Comparison of ENCODE assay signal across 8 cellular contexts in genomic region chr11:353315-353857, GRCh38. TPM values are rescaled to one million over a fixed set of nuclear protein-coding genes. Genes with fewer than 3 reads are reported as not detected.
DNase-seq lines count a peak whose midpoint lies in the region; ATAC-seq and TF ChIP-seq lines count a peak whose summit lies in the region.

No MANE protein-coding gene starts in this region.

- peak overlapping the region; percentile 26 for H3K4me3 Mint-ChIP-seq in HFFc6
- H3K4me3 Mint-ChIP-seq in immature natural killer cell, result peak overlapping the region; percentile 47 to 62 (median 52)

- H3K4me3 ChIP-seq in astrocyte of the cerebellum (ENCODE audit: low read depth, low read length) (no peak overlapping the region), skin epidermis (no peak overlapping the region)

- peak; percentile 59 for DNase-seq in HFFc6
- DNase-seq in astrocyte of the cerebellum (ENCODE audit: low read depth), result peak; percentile 74
- DNase-seq in immature natural killer cell, result no peak
- no peak for DNase-seq in NCI-H2029 (lab: John Stamatoyannopoulos, UW)

- H3K9me3 Mint-ChIP-seq in HFFc6 (no peaks in the 10 kb centered on the region), immature natural killer cell (no peaks in the 10 kb centered on the region)

- ATAC-seq in HG03196 (IDR thresholded peaks at IDR 0.05; ENCODE audit: unreplicated experiment) (no peak), HG03460 (IDR thresholded peaks at IDR 0.05; ENCODE audit: unreplicated experiment) (no peak), GM18858 (IDR thresholded peaks at IDR 0.05; ENCODE audit: unreplicated experiment) (no peak)

- TF ChIP-seq CTCF in HFFc6 (IDR thresholded peaks at IDR 0.05) (no peak), astrocyte of the cerebellum (IDR thresholded peaks at IDR 0.05; ENCODE audit: low read depth, low read length, missing control alignments) (no peak)

- no peaks in the 10 kb centered on the region for H3K36me3 Mint-ChIP-seq in HFFc6 (ENCODE audit: low read depth)
- H3K36me3 Mint-ChIP-seq in immature natural killer cell, result no peaks in the 10 kb centered on the region

- H3K27ac Mint-ChIP-seq in HFFc6, result peak overlapping the region; percentile 85
- H3K27ac Mint-ChIP-seq in immature natural killer cell, result peak overlapping the region; percentile 79 to 96 (median 92)

- in situ Hi-C loops in astrocyte of the cerebellum (cut with HindIII; ENCODE audit: low sequenced_read_pairs), result no loop called here

- H3K4me1 Mint-ChIP-seq in HFFc6 (ENCODE audit: low read depth) (peaks cover 35% of the 10 kb centered on the region), immature natural killer cell (peaks cover 70 to 72% of the 10 kb centered on the region in 2 donors)

- H3K27me3 Mint-ChIP-seq in HFFc6 (ENCODE audit: insufficient read depth), result 0 out of 2 replicates have a peak, but pooled peaks cover 2% of the 10 kb centered on the region
- peaks cover 9 to 22% (median 12%) of the 10 kb centered on the region in 3 donors for H3K27me3 Mint-ChIP-seq in immature natural killer cell (ENCODE audit: low read depth in 3 of 3)

- H3K27ac ChIP-seq in skin epidermis, result peak overlapping the region in 19 of 21 experiments; percentile 17 to 100 (median 91)

RNA-seq across cellular contexts. Expression of gene B4GALNT4, which starts 15.9 kb away (rescaled TPM):
- total RNA-seq in HFFc6 (2021; fragmentation: NEBNext Ultra II Directional; extraction: Animal tissue kit (Norgen Biotek cat#: 25700)), result 10 to 100 TPM in 1 of 6 experiments, 1 to 10 TPM in 5; 6.4 to 12.1 (median 8.4) TPM
- under 1 TPM in 1 of 3 donors, not detected in 2; 0.53 TPM for polyA plus RNA-seq in immature natural killer cell

RNA-seq across cellular contexts. Expression of gene IFITM3, which starts 32.7 kb away (rescaled TPM):
- total RNA-seq in HFFc6 (2021; fragmentation: NEBNext Ultra II Directional; extraction: Animal tissue kit (Norgen Biotek cat#: 25700)), result 100 to 1,000 TPM; 399 to 531 (median 452) TPM
- 100 to 1,000 TPM; 138 to 675 (median 423) TPM for polyA plus RNA-seq in immature natural killer cell

RNA-seq across cellular contexts. Expression of gene IFITM1, which starts 39.5 kb away (rescaled TPM):
- total RNA-seq in HFFc6 (2021; fragmentation: NEBNext Ultra II Directional; extraction: Animal tissue kit (Norgen Biotek cat#: 25700)), result 10 to 100 TPM; 23.5 to 36.1 (median 30.0) TPM
- polyA plus RNA-seq in immature natural killer cell, result 1,000 to 10,000 TPM; 2,792 to 4,533 (median 3,562) TPM

RNA-seq across cellular contexts. Expression of gene PKP3, which starts 40.6 kb away (rescaled TPM):
- total RNA-seq in HFFc6 (2021; fragmentation: NEBNext Ultra II Directional; extraction: Animal tissue kit (Norgen Biotek cat#: 25700)), result 1 to 10 TPM; 2.5 to 3.3 (median 2.9) TPM
- under 1 TPM in 1 of 3 donors, not detected in 2; 0.36 TPM for polyA plus RNA-seq in immature natural killer cell

RNA-seq across cellular contexts. Expression of gene IFITM2, which starts 45.8 kb away (rescaled TPM):
- total RNA-seq in HFFc6 (2021; fragmentation: NEBNext Ultra II Directional; extraction: Animal tissue kit (Norgen Biotek cat#: 25700)), result 100 to 1,000 TPM; 257 to 325 (median 291) TPM
- polyA plus RNA-seq in immature natural killer cell, result 1,000 to 10,000 TPM; 4,348 to 7,867 (median 6,958) TPM

Comparison
In these comparisons a context has a peak if more than half of its experiments do, and no peak if none do; other contexts are left out.
1. DNase-seq: peak in HFFc6 (single experiment) and astrocyte of the cerebellum (single experiment); none in immature natural killer cell (0 of 3) and NCI-H2029 (single experiment).